In the genomic region with DNA sequence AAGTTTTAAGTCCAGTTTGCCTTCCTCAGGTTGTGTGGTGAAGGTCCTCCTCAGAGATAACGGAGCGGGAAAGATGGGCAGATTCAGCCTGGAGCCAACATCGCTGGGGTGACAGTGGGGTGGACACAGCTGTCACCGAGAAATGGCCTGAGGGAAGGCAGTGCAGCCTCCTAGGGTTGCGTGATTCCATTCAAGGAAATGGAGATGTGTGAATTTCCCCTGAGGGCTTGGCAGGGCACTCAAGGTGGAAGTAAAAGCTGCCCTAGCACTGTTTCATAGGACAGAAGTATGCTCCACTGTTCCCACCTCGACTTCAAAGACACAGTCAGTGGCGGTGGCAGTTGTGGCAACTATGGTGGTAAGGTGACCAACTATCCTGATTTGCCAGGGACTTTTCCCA, we compare ENCODE assay signal across 17 cellular contexts.
"Had no signal": no experiment of that assay in that cellular context is flagged by ENCODE, and none has a peak within 500 bp of the region (broad histone marks: within the 10 kb centered on the region; RNA-seq: fewer than 3 reads in every experiment).

No MANE protein-coding gene starts in this region.

- H3K4me1 ChIP-seq: body of pancreas, parathyroid adenoma had no signal

- H3K36me3 ChIP-seq: cardiac muscle cell, left ventricle myocardium inferior, thoracic aorta had no signal

- DNase-seq: activated gamma-delta T cell treated with Interleukin-2 at 50 U/mL for 16 hours; activated T-cell treated with anti-CD3 and anti-CD28 coated beads, Interleukin-2, amount 50 U/mL, for 1 hour; anterior cingulate cortex; body of pancreas; cortex of kidney; foreskin keratinocyte; hippocampal formation; kidney glomerular epithelial cell; left ventricle myocardium inferior; nephron progenitor cell; nucleus accumbens; small intestine; stimulated activated CD4-positive, alpha-beta T cell treated with anti-CD3 and anti-CD28 coated beads, Interleukin-2, amount 100 ng/mL, for 24 hours; T-helper 9 cell had no signal

- H3K9me3 ChIP-seq: body of pancreas, left ventricle myocardium inferior, thoracic aorta had no signal

- H3K27ac ChIP-seq: body of pancreas, cardiac muscle cell, foreskin keratinocyte, parathyroid adenoma, thoracic aorta had no signal

- H3K27me3 ChIP-seq: body of pancreas, foreskin keratinocyte had no signal

- H3K4me3 ChIP-seq: body of pancreas, cardiac muscle cell, left ventricle myocardium inferior, thoracic aorta had no signal

- FAIRE-seq: small intestine had no signal
